Comparison of ENCODE assay signal across 29 cellular contexts in the genomic region with DNA sequence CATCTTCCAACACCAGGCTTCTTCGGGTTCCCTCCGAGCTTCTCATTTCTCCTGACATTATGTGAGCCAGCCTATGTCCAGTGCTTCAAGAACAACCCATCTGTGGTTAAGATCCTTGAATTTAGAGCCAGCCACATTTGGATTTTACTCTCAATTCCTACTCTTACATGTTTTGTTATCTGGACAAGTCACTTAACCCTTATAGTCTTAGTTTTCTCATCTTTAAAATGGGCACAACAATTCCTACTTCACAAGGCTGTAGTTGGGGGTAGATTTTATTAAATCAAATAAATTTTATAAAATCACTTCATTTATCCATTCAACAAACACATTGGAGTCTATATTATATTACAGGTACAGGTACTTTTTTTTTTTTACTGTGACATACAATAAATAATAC.
"Had no signal": no experiment of that assay in that cellular context is flagged by ENCODE, and none has a peak within 500 bp of the region (broad histone marks: within the 10 kb centered on the region; RNA-seq: fewer than 3 reads in every experiment).

No MANE protein-coding gene starts in this region.

- H3K9me3 ChIP-seq: ascending aorta, body of pancreas had no signal

- H3K27me3 ChIP-seq: ascending aorta, body of pancreas had no signal

- FAIRE-seq: bronchial epithelial cell, RCC 7860 had no signal

- H3K36me3 Mint-ChIP-seq: activated naive CD4-positive, alpha-beta T cell treated with anti-CD3 and anti-CD28 coated beads, Interleukin-2, amount 50 U/mL, for 72 hours; WTC11 had no signal

- H3K9me3 Mint-ChIP-seq: activated naive CD8-positive, alpha-beta T cell treated with anti-CD3 and anti-CD28 coated beads, Interleukin-2, amount 50 U/mL, for 24 hours; activated T-cell treated with anti-CD3 and anti-CD28 coated beads, Interleukin-2, amount 50 U/mL, for 24 hours; activated T-helper 1 cell treated with anti-CD3 and anti-CD28 coated beads, Interleukin-12 subunit alpha, Interleukin-12 subunit beta, Interleukin-2, Interleukin-4 antibody, amounts not matched to agents 30 ng/mL and 10 ng/mL and 1 ng/mL, durations not matched to agents 14 hours and 24 hours and 36 hours; WTC11 had no signal

- H3K4me3 Mint-ChIP-seq: activated CD4-positive, alpha-beta T cell treated with anti-CD3 and anti-CD28 coated beads, Interleukin-2, amount 10 ng/mL, durations not matched to agents 24 days and 14 days; activated CD8-positive, alpha-beta memory T cell treated with anti-CD3 and anti-CD28 coated beads, Interleukin-2, amount 10 ng/mL, durations not matched to agents 7 days and 5 days; activated naive CD8-positive, alpha-beta T cell treated with anti-CD3 and anti-CD28 coated beads, Interleukin-2, amount 50 U/mL, for 24 hours; activated T-cell treated with anti-CD3 and anti-CD28 coated beads, Interleukin-2, amount 50 U/mL, for 24 hours; activated T-helper 1 cell treated with anti-CD3 and anti-CD28 coated beads, Interleukin-12 subunit alpha, Interleukin-12 subunit beta, Interleukin-2, Interleukin-4 antibody, amounts not matched to agents 30 ng/mL and 10 ng/mL and 1 ng/mL, durations not matched to agents 14 hours and 24 hours and 36 hours; T-helper 17 cell; WTC11 had no signal

- H3K27me3 Mint-ChIP-seq: activated CD4-positive, alpha-beta T cell treated with anti-CD3 and anti-CD28 coated beads, Interleukin-2, amount 10 ng/mL, durations not matched to agents 24 days and 14 days; activated CD8-positive, alpha-beta memory T cell treated with anti-CD3 and anti-CD28 coated beads, Interleukin-2, amount 10 ng/mL, durations not matched to agents 7 days and 5 days; activated naive CD8-positive, alpha-beta T cell treated with anti-CD3 and anti-CD28 coated beads, Interleukin-2, amount 50 U/mL, for 24 hours; activated T-cell treated with anti-CD3 and anti-CD28 coated beads, Interleukin-2, amount 50 U/mL, for 24 hours; T-helper 17 cell had no signal

- H3K4me3 ChIP-seq: ascending aorta, body of pancreas had no signal

- H3K36me3 ChIP-seq: ascending aorta had no signal

- DNase-seq: activated CD4-positive, alpha-beta T cell treated with anti-CD3 and anti-CD28 coated beads, Interleukin-2, amount 10 ng/mL, durations not matched to agents 24 days and 14 days; activated CD4-positive, alpha-beta T cell treated with anti-CD3 and anti-CD28 coated beads, Interleukin-2, amount 50 U/mL, for 48 hours; activated CD4-positive, CD25-positive, alpha-beta regulatory T cell treated with anti-CD3 and anti-CD28 coated beads, Interleukin-2, amount 50 U/mL, for 72 hours; activated CD8-positive, alpha-beta memory T cell treated with anti-CD3 and anti-CD28 coated beads, Interleukin-2, amount 10 ng/mL, durations not matched to agents 7 days and 5 days; activated effector memory CD4-positive, alpha-beta T cell treated with anti-CD3 and anti-CD28 coated beads, Interleukin-2, amount 50 U/mL, for 16 hours; activated naive CD4-positive, alpha-beta T cell treated with Interleukin-2 at 50 U/mL for 16 hours; activated naive CD8-positive, alpha-beta T cell treated with anti-CD3 and anti-CD28 coated beads, Interleukin-2, amount 50 U/mL, for 24 hours; activated T-cell treated with anti-CD3 and anti-CD28 coated beads, Interleukin-2, amount 50 U/mL, for 24 hours; amniotic stem cell; body of pancreas; central memory CD4-positive, alpha-beta T cell; MM.1S; NCI-H1105; NCI-H1436; NCI-H1694 treated with DMSO at 0.1 percent for 48 hours; NCI-H2029 treated with DMSO at 0.1 percent for 48 hours; NCI-H345; NCI-H510A; NCI-H526 treated with DMSO at 0.1 percent for 48 hours; OCI-M1; SHP77 treated with DMSO at 0.1 percent for 48 hours; T-helper 17 cell; T-helper 9 cell had no signal

- H3K27ac ChIP-seq: ascending aorta, body of pancreas had no signal

- H3K27ac Mint-ChIP-seq: activated CD8-positive, alpha-beta memory T cell treated with anti-CD3 and anti-CD28 coated beads, Interleukin-2, amount 10 ng/mL, durations not matched to agents 7 days and 5 days; activated naive CD4-positive, alpha-beta T cell treated with anti-CD3 and anti-CD28 coated beads, Interleukin-2, amount 50 U/mL, for 72 hours; activated naive CD8-positive, alpha-beta T cell treated with anti-CD3 and anti-CD28 coated beads, Interleukin-2, amount 50 U/mL, for 24 hours; activated T-cell treated with anti-CD3 and anti-CD28 coated beads, Interleukin-2, amount 50 U/mL, for 24 hours; T-helper 17 cell had no signal

- ATAC-seq: activated CD8-positive, alpha-beta memory T cell treated with anti-CD3 and anti-CD28 coated beads, Interleukin-2, amount 10 ng/mL, durations not matched to agents 7 days and 5 days; activated naive CD4-positive, alpha-beta T cell treated with anti-CD3 and anti-CD28 coated beads, Interleukin-2, amount 50 U/mL, for 72 hours; activated naive CD8-positive, alpha-beta T cell treated with anti-CD3 and anti-CD28 coated beads, Interleukin-2, amount 50 U/mL, for 24 hours; body of pancreas; T-helper 17 cell; WTC11 had no signal
